Comparison of ENCODE assay signal across 34 cellular contexts in the genomic region with DNA sequence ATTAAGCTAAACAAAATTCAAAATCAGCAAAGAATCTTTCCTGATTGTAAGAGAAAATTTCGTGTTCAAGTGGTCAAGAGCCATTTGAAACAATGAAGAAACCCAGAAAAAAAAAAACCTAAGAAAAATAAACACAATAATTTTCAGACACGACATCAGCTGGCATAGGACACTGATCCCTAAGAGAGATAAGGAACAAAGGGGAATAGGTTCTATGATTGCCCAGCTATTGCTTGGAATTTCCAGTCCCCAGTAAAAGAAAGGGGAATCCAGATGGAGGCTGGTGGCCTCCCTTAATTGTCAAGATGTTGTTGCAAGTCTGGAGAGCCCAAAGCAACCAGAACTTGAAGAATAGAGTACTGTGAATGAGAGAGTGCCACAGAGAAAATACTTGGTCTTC. TPM values are rescaled to one million over a fixed set of nuclear protein-coding genes. Genes with fewer than 3 reads are reported as not detected.
"Had no signal": no experiment of that assay in that cellular context is flagged by ENCODE, and none has a peak within 500 bp of the region (broad histone marks: within the 10 kb centered on the region; RNA-seq: fewer than 3 reads in every experiment).

No MANE protein-coding gene starts in this region.

- H3K4me3 Mint-ChIP-seq: activated CD4-positive, alpha-beta T cell treated with anti-CD3 and anti-CD28 coated beads for 36 hours; activated CD8-positive, alpha-beta memory T cell treated with anti-CD3 and anti-CD28 coated beads, Interleukin-2, amount 10 ng/mL, durations not matched to agents 7 days and 5 days; activated CD8-positive, alpha-beta T cell treated with anti-CD3 and anti-CD28 coated beads, Interleukin-2, amount 10 ng/mL, durations not matched to agents 7 days and 5 days; activated naive CD4-positive, alpha-beta T cell treated with anti-CD3 and anti-CD28 coated beads for 36 hours; activated naive CD8-positive, alpha-beta T cell treated with anti-CD3 and anti-CD28 coated beads for 36 hours; activated T-cell treated with anti-CD3 and anti-CD28 coated beads, Interleukin-2, amount 50 U/mL, for 72 hours; brain; immature natural killer cell; naive thymus-derived CD4-positive, alpha-beta T cell; neural progenitor cell; type B pancreatic cell had no signal

- H2AFZ ChIP-seq: neural progenitor cell had no signal

- H3K9ac ChIP-seq: neural progenitor cell had no signal

- H3K9me3 Mint-ChIP-seq: activated naive CD4-positive, alpha-beta T cell treated with anti-CD3 and anti-CD28 coated beads for 36 hours; activated naive CD8-positive, alpha-beta T cell treated with anti-CD3 and anti-CD28 coated beads for 36 hours; activated T-cell treated with anti-CD3 and anti-CD28 coated beads, Interleukin-2, amount 50 U/mL, for 72 hours; naive thymus-derived CD4-positive, alpha-beta T cell; neural progenitor cell; type B pancreatic cell had no signal

- H3K27me3 Mint-ChIP-seq: brain, type B pancreatic cell had no signal

- DNase-seq: activated CD4-positive, alpha-beta T cell treated with anti-CD3 and anti-CD28 coated beads for 36 hours; activated CD4-positive, CD25-positive, alpha-beta regulatory T cell; activated CD8-positive, alpha-beta memory T cell treated with anti-CD3 and anti-CD28 coated beads, Interleukin-2, amount 10 ng/mL, durations not matched to agents 7 days and 5 days; activated CD8-positive, alpha-beta T cell treated with anti-CD3 and anti-CD28 coated beads, Interleukin-2, amount 10 ng/mL, durations not matched to agents 7 days and 5 days; activated naive CD4-positive, alpha-beta T cell treated with anti-CD3 and anti-CD28 coated beads for 36 hours; activated naive CD8-positive, alpha-beta T cell treated with anti-CD3 and anti-CD28 coated beads for 36 hours; activated T-cell treated with anti-CD3 and anti-CD28 coated beads for 4 hours; activated T-cell treated with anti-CD3 and anti-CD28 coated beads, Interleukin-2, amount 50 U/mL, for 72 hours; adrenal gland; aorta; cerebellar nuclear complex; dorsolateral prefrontal cortex; effector memory CD4-positive, alpha-beta T cell; erythroblast; foreskin keratinocyte; heart left ventricle; hypothalamus; immature natural killer cell; kidney; left colon; midbrain; naive thymus-derived CD4-positive, alpha-beta T cell; occipital lobe; posterior cingulate gyrus; right cardiac atrium; stimulated activated CD4-positive, alpha-beta T cell treated with anti-CD3 and anti-CD28 coated beads, Interleukin-2, amount 100 ng/mL, for 48 hours; stimulated activated naive CD8-positive, alpha-beta T cell treated with anti-CD3 and anti-CD28 coated beads, Interleukin-15, Interleukin-2, amounts not matched to agents 100 U/mL and 50 U/mL, for 24 hours; testis; uterus had no signal

- H3K27ac ChIP-seq: adrenal gland, cardiac muscle cell, coronary artery, dorsolateral prefrontal cortex, foreskin keratinocyte, heart left ventricle, neural progenitor cell, testis, uterus had no signal

- H3K4me2 ChIP-seq: neural progenitor cell had no signal

- H3K4me1 Mint-ChIP-seq: activated CD4-positive, alpha-beta T cell treated with anti-CD3 and anti-CD28 coated beads for 36 hours; activated CD8-positive, alpha-beta memory T cell treated with anti-CD3 and anti-CD28 coated beads, Interleukin-2, amount 10 ng/mL, durations not matched to agents 7 days and 5 days; activated naive CD8-positive, alpha-beta T cell treated with anti-CD3 and anti-CD28 coated beads for 36 hours; brain; immature natural killer cell; naive thymus-derived CD4-positive, alpha-beta T cell; neural progenitor cell had no signal

- H3K4me3 ChIP-seq: adrenal gland, cardiac muscle cell, coronary artery, dorsolateral prefrontal cortex, heart left ventricle, neural progenitor cell, testis, uterus had no signal

- H3K4me1 ChIP-seq: adrenal gland, foreskin keratinocyte, neural progenitor cell, testis had no signal

- H3K36me3 ChIP-seq: adrenal gland, cardiac muscle cell, heart left ventricle, neural progenitor cell, uterus had no signal

- H3K27me3 ChIP-seq: adrenal gland, cardiac muscle cell, dorsolateral prefrontal cortex, foreskin keratinocyte, heart left ventricle, neural progenitor cell, testis, uterus had no signal

- H3K9me3 ChIP-seq: testis, uterus had no signal

- H3K27ac Mint-ChIP-seq: activated CD4-positive, alpha-beta T cell treated with anti-CD3 and anti-CD28 coated beads for 36 hours; activated CD8-positive, alpha-beta memory T cell treated with anti-CD3 and anti-CD28 coated beads, Interleukin-2, amount 10 ng/mL, durations not matched to agents 7 days and 5 days; activated CD8-positive, alpha-beta T cell treated with anti-CD3 and anti-CD28 coated beads, Interleukin-2, amount 10 ng/mL, durations not matched to agents 7 days and 5 days; activated naive CD4-positive, alpha-beta T cell treated with anti-CD3 and anti-CD28 coated beads for 36 hours; activated naive CD8-positive, alpha-beta T cell treated with anti-CD3 and anti-CD28 coated beads for 36 hours; activated T-cell treated with anti-CD3 and anti-CD28 coated beads, Interleukin-2, amount 50 U/mL, for 72 hours; brain; immature natural killer cell; naive thymus-derived CD4-positive, alpha-beta T cell; neural progenitor cell; type B pancreatic cell had no signal

- H3K36me3 Mint-ChIP-seq: activated CD8-positive, alpha-beta memory T cell treated with anti-CD3 and anti-CD28 coated beads, Interleukin-2, amount 10 ng/mL, durations not matched to agents 7 days and 5 days; activated naive CD8-positive, alpha-beta T cell treated with anti-CD3 and anti-CD28 coated beads for 36 hours; immature natural killer cell; naive thymus-derived CD4-positive, alpha-beta T cell; neural progenitor cell; type B pancreatic cell had no signal

- ATAC-seq: activated CD4-positive, alpha-beta T cell treated with anti-CD3 and anti-CD28 coated beads for 36 hours; activated CD8-positive, alpha-beta memory T cell treated with anti-CD3 and anti-CD28 coated beads, Interleukin-2, amount 10 ng/mL, durations not matched to agents 7 days and 5 days; activated CD8-positive, alpha-beta T cell treated with anti-CD3 and anti-CD28 coated beads, Interleukin-2, amount 10 ng/mL, durations not matched to agents 7 days and 5 days; activated T-cell treated with anti-CD3 and anti-CD28 coated beads, Interleukin-2, amount 50 U/mL, for 72 hours; foreskin keratinocyte; heart left ventricle; left colon; naive thymus-derived CD4-positive, alpha-beta T cell; right cardiac atrium; stimulated activated naive CD8-positive, alpha-beta T cell treated with anti-CD3 and anti-CD28 coated beads, Interleukin-15, Interleukin-2, amounts not matched to agents 100 U/mL and 50 U/mL, for 24 hours had no signal

RNA-seq across cellular contexts. Expression of a gene that starts 48.5 kb away (rescaled TPM):
- total RNA-seq: activated CD8-positive, alpha-beta memory T cell treated with anti-CD3 and anti-CD28 coated beads, Interleukin-2, amount 10 ng/mL, durations not matched to agents 7 days and 5 days; activated T-cell treated with anti-CD3 and anti-CD28 coated beads, Interleukin-2, amount 50 U/mL, for 72 hours had no signal
- polyA plus RNA-seq: immature natural killer cell; naive thymus-derived CD4-positive, alpha-beta T cell had no signal
